Comparison of ENCODE assay signal across 8 cellular contexts in genomic region chr3:197154-197855, GRCh38. TPM values are rescaled to one million over a fixed set of nuclear protein-coding genes. Genes with fewer than 3 reads are reported as not detected.
DNase-seq lines count a peak whose midpoint lies in the region; ATAC-seq and TF ChIP-seq lines count a peak whose summit lies in the region.

No MANE protein-coding gene starts in this region.

- ATAC-seq in HG02938 (IDR thresholded peaks at IDR 0.05; ENCODE audit: unreplicated experiment), result peak; percentile 32

- peaks cover 9% of the 10 kb centered on the region for H3K4me1 Mint-ChIP-seq in osteocyte (ENCODE audit: unreplicated experiment)

- H3K4me3 Mint-ChIP-seq in osteocyte (ENCODE audit: unreplicated experiment), result peak overlapping the region; percentile 40

- H3K27ac Mint-ChIP-seq in osteocyte (ENCODE audit: unreplicated experiment), result no peak overlapping the region

- H3K27me3 Mint-ChIP-seq in osteocyte (ENCODE audit: unreplicated experiment), result peaks cover 32% of the 10 kb centered on the region

- TF ChIP-seq CTCF in GM10266 (IDR thresholded peaks at IDR 0.05; ENCODE audit: control insufficient read depth, insufficient read depth, low read depth, missing control alignments) (no peak), epithelial cell of esophagus (IDR thresholded peaks at IDR 0.05; ENCODE audit: insufficient read depth, low read depth, low read length, missing control alignments) (no peak), osteocyte (IDR thresholded peaks at IDR 0.05) (no peak)

- peak; percentile 33 for DNase-seq in GM10266 (ENCODE audit: extremely low spot score)
- no peak for DNase-seq in epithelial cell of esophagus (ENCODE audit: low read depth)
- peak; percentile 84 for DNase-seq in osteocyte (ENCODE audit: extremely low spot score, unreplicated experiment)
- DNase-seq in activated CD4-positive, alpha-beta T cell treated with anti-CD3 and anti-CD28 coated beads for 1 hour, result no peak
- no peak for DNase-seq in SKM-1 treated with dmso at 0.1 percent for 144 hours (lab: John Stamatoyannopoulos, UW; ENCODE audit: unreplicated experiment)
- no peak for DNase-seq in NCI-H1930 (lab: John Stamatoyannopoulos, UW)
- DNase-seq in activated CD8-positive, alpha-beta memory T cell treated with anti-CD3 and anti-CD28 coated beads for 24 hours, result no peak

- H3K4me3 ChIP-seq in epithelial cell of esophagus (ENCODE audit: low read length), result peak overlapping the region; percentile 40

- H3K36me3 Mint-ChIP-seq in osteocyte (ENCODE audit: unreplicated experiment), result no peaks in the 10 kb centered on the region

- H3K9me3 Mint-ChIP-seq in osteocyte (ENCODE audit: unreplicated experiment), result no peaks in the 10 kb centered on the region

RNA-seq across cellular contexts. Expression of gene CHL1, which starts 0.7 kb away (rescaled TPM):
- total RNA-seq in osteocyte, result not detected in 2 replicates

Comparison
In these comparisons a context has a peak if more than half of its experiments do, and no peak if none do; other contexts are left out.
1. DNase-seq: peak in GM10266 (single experiment) and osteocyte (single experiment); none in epithelial cell of esophagus (single experiment), activated CD4-positive, alpha-beta T cell treated with anti-CD3 and anti-CD28 coated beads for 1 hour (single experiment), SKM-1 treated with dmso at 0.1 percent for 144 hours (single experiment), NCI-H1930 (0 of 2) and activated CD8-positive, alpha-beta memory T cell treated with anti-CD3 and anti-CD28 coated beads for 24 hours (single experiment).